In the genomic region with DNA sequence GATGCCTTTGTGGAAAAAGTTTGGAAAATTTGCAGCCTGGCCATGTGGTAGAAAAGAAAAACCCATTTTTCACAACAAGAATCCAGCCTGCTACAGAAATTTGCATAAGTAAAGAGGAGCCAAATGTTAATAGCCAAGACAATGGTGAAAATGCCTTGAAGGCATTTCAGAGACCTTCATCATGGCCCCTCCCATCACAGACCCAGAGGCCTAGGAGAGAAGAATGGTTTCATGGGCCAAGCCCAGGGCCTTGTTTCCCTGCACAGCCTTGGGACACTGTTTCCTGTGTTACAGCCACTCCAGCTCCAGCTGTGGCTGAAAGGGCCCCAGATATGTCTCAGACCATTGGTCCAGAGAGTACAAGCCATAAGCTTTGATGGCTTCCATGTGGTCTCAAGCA, we compare ENCODE assay signal across 26 cellular contexts.
"Had no signal": no experiment of that assay in that cellular context is flagged by ENCODE, and none has a peak within 500 bp of the region (broad histone marks: within the 10 kb centered on the region; RNA-seq: fewer than 3 reads in every experiment).

No MANE protein-coding gene starts in this region.

- H3K4me1 ChIP-seq: ascending aorta, breast epithelium, colonic mucosa, esophagus squamous epithelium, gastroesophageal sphincter had no signal

- H3K4me3 Mint-ChIP-seq: activated CD4-positive, alpha-beta memory T cell treated with anti-CD3 and anti-CD28 coated beads, Interleukin-2, amount 10 ng/mL, durations not matched to agents 7 days and 5 days; activated CD4-positive, alpha-beta T cell treated with anti-CD3 and anti-CD28 coated beads, Interleukin-2, amount 10 ng/mL, durations not matched to agents 7 days and 5 days; activated naive CD4-positive, alpha-beta T cell treated with anti-CD3 and anti-CD28 coated beads, Interleukin-2, amount 10 ng/mL, durations not matched to agents 7 days and 5 days; activated naive CD8-positive, alpha-beta T cell treated with anti-CD3 and anti-CD28 coated beads, Interleukin-2, amount 10 ng/mL, durations not matched to agents 7 days and 5 days; activated T-cell treated with anti-CD3 and anti-CD28 coated beads, Interleukin-2, amount 50 U/mL, for 24 hours; activated T-cell treated with anti-CD3 and anti-CD28 coated beads, Interleukin-2, amount 50 U/mL, for 72 hours; brain had no signal

- H3K4me3 ChIP-seq: ascending aorta, breast epithelium, cardiac muscle cell, colonic mucosa, esophagus squamous epithelium, gastroesophageal sphincter had no signal

- ATAC-seq: activated naive CD4-positive, alpha-beta T cell treated with anti-CD3 and anti-CD28 coated beads, Interleukin-2, amount 50 U/mL, for 72 hours; activated T-cell treated with anti-CD3 and anti-CD28 coated beads, Interleukin-2, amount 50 U/mL, for 72 hours; gastroesophageal sphincter had no signal

- H3K27ac ChIP-seq: ascending aorta, breast epithelium, cardiac muscle cell, colonic mucosa, epithelial cell of prostate, esophagus squamous epithelium, gastroesophageal sphincter had no signal

- H3K36me3 ChIP-seq: ascending aorta, breast epithelium, cardiac muscle cell, colonic mucosa, esophagus squamous epithelium, gastroesophageal sphincter had no signal

- DNase-seq: activated CD4-positive, alpha-beta memory T cell treated with anti-CD3 and anti-CD28 coated beads, Interleukin-2, amount 10 ng/mL, durations not matched to agents 7 days and 5 days; activated CD4-positive, alpha-beta T cell treated with anti-CD3 and anti-CD28 coated beads for 1 hour; activated CD4-positive, alpha-beta T cell treated with anti-CD3 and anti-CD28 coated beads for 4 hours; activated CD4-positive, alpha-beta T cell treated with anti-CD3 and anti-CD28 coated beads, Interleukin-2, amount 10 ng/mL, durations not matched to agents 7 days and 5 days; activated CD4-positive, alpha-beta T cell treated with anti-CD3 and anti-CD28 coated beads, Interleukin-2, amount 50 U/mL, for 4 hours; activated CD8-positive, alpha-beta memory T cell treated with anti-CD3 and anti-CD28 coated beads, Interleukin-2, amount 50 U/mL, for 48 hours; activated naive CD4-positive, alpha-beta T cell; activated naive CD4-positive, alpha-beta T cell treated with anti-CD3 and anti-CD28 coated beads, Interleukin-2, amount 10 ng/mL, durations not matched to agents 7 days and 5 days; activated naive CD8-positive, alpha-beta T cell treated with anti-CD3 and anti-CD28 coated beads, Interleukin-2, amount 10 ng/mL, durations not matched to agents 7 days and 5 days; activated T-cell treated with anti-CD3 and anti-CD28 coated beads for 4 hours; activated T-cell treated with anti-CD3 and anti-CD28 coated beads, Interleukin-2, amount 50 U/mL, for 24 hours; activated T-cell treated with anti-CD3 and anti-CD28 coated beads, Interleukin-2, amount 50 U/mL, for 72 hours; central memory CD4-positive, alpha-beta T cell; cerebellar nuclear complex; colonic mucosa; effector CD8-positive, alpha-beta T cell; esophagus squamous epithelium; foreskin melanocyte; T-helper 2 cell had no signal

- H3K27me3 ChIP-seq: ascending aorta, cardiac muscle cell, colonic mucosa, esophagus squamous epithelium, gastroesophageal sphincter had no signal

- H3K9me3 Mint-ChIP-seq: activated CD4-positive, alpha-beta memory T cell treated with anti-CD3 and anti-CD28 coated beads, Interleukin-2, amount 10 ng/mL, durations not matched to agents 7 days and 5 days; activated CD4-positive, alpha-beta T cell treated with anti-CD3 and anti-CD28 coated beads, Interleukin-2, amount 10 ng/mL, durations not matched to agents 7 days and 5 days; activated naive CD4-positive, alpha-beta T cell treated with anti-CD3 and anti-CD28 coated beads, Interleukin-2, amount 10 ng/mL, durations not matched to agents 7 days and 5 days; activated naive CD8-positive, alpha-beta T cell treated with anti-CD3 and anti-CD28 coated beads, Interleukin-2, amount 10 ng/mL, durations not matched to agents 7 days and 5 days; activated T-cell treated with anti-CD3 and anti-CD28 coated beads, Interleukin-2, amount 50 U/mL, for 24 hours; brain had no signal

- H3K27me3 Mint-ChIP-seq: activated CD4-positive, alpha-beta memory T cell treated with anti-CD3 and anti-CD28 coated beads, Interleukin-2, amount 10 ng/mL, durations not matched to agents 7 days and 5 days; activated CD4-positive, alpha-beta T cell treated with anti-CD3 and anti-CD28 coated beads, Interleukin-2, amount 10 ng/mL, durations not matched to agents 7 days and 5 days; activated naive CD4-positive, alpha-beta T cell treated with anti-CD3 and anti-CD28 coated beads, Interleukin-2, amount 10 ng/mL, durations not matched to agents 7 days and 5 days; activated naive CD8-positive, alpha-beta T cell treated with anti-CD3 and anti-CD28 coated beads, Interleukin-2, amount 10 ng/mL, durations not matched to agents 7 days and 5 days; brain had no signal

- H3K4me1 Mint-ChIP-seq: activated CD4-positive, alpha-beta memory T cell treated with anti-CD3 and anti-CD28 coated beads, Interleukin-2, amount 10 ng/mL, durations not matched to agents 7 days and 5 days; activated CD4-positive, alpha-beta T cell treated with anti-CD3 and anti-CD28 coated beads, Interleukin-2, amount 10 ng/mL, durations not matched to agents 7 days and 5 days; activated naive CD4-positive, alpha-beta T cell treated with anti-CD3 and anti-CD28 coated beads, Interleukin-2, amount 10 ng/mL, durations not matched to agents 7 days and 5 days; activated naive CD8-positive, alpha-beta T cell treated with anti-CD3 and anti-CD28 coated beads, Interleukin-2, amount 10 ng/mL, durations not matched to agents 7 days and 5 days; brain had no signal

- H3K9me3 ChIP-seq: ascending aorta, breast epithelium, colonic mucosa, esophagus squamous epithelium, gastroesophageal sphincter had no signal

- H3K36me3 Mint-ChIP-seq: activated naive CD4-positive, alpha-beta T cell treated with anti-CD3 and anti-CD28 coated beads, Interleukin-2, amount 10 ng/mL, durations not matched to agents 7 days and 5 days; activated naive CD4-positive, alpha-beta T cell treated with anti-CD3 and anti-CD28 coated beads, Interleukin-2, amount 50 U/mL, for 72 hours; activated naive CD8-positive, alpha-beta T cell treated with anti-CD3 and anti-CD28 coated beads, Interleukin-2, amount 10 ng/mL, durations not matched to agents 7 days and 5 days; brain had no signal

- H3K27ac Mint-ChIP-seq: activated CD4-positive, alpha-beta memory T cell treated with anti-CD3 and anti-CD28 coated beads, Interleukin-2, amount 10 ng/mL, durations not matched to agents 7 days and 5 days; activated CD4-positive, alpha-beta T cell treated with anti-CD3 and anti-CD28 coated beads, Interleukin-2, amount 10 ng/mL, durations not matched to agents 7 days and 5 days; activated naive CD4-positive, alpha-beta T cell treated with anti-CD3 and anti-CD28 coated beads, Interleukin-2, amount 10 ng/mL, durations not matched to agents 7 days and 5 days; activated naive CD4-positive, alpha-beta T cell treated with anti-CD3 and anti-CD28 coated beads, Interleukin-2, amount 50 U/mL, for 72 hours; activated naive CD8-positive, alpha-beta T cell treated with anti-CD3 and anti-CD28 coated beads, Interleukin-2, amount 10 ng/mL, durations not matched to agents 7 days and 5 days; activated T-cell treated with anti-CD3 and anti-CD28 coated beads, Interleukin-2, amount 50 U/mL, for 24 hours; activated T-cell treated with anti-CD3 and anti-CD28 coated beads, Interleukin-2, amount 50 U/mL, for 72 hours; brain had no signal
